ENCODE assay signal across 22 cellular contexts in genomic region chr10:108787932-108788331, GRCh38.
DNase-seq lines count a peak whose midpoint lies in the region; FAIRE-seq and TF ChIP-seq lines count a peak whose summit lies in the region.
"Had no signal": no experiment of that assay in that cellular context is flagged by ENCODE, and none has a peak within 500 bp of the region (broad histone marks: within the 10 kb centered on the region; RNA-seq: fewer than 3 reads in every experiment).

No MANE protein-coding gene starts in this region.

- DNase-seq in H54 (ENCODE audit: insufficient read length, low spot score) (no peak), SK-N-SH (no peak), fibroblast of peridontal ligament (ENCODE audit: extremely low read depth) (peak; percentile 62), smooth muscle cell (lab: John Stamatoyannopoulos, UW; ENCODE audit: unreplicated experiment) (no peak), A673 (ENCODE audit: low spot score) (no peak), cerebellar cortex (ENCODE audit: low spot score) (no peak), NAMALWA (ENCODE audit: low spot score) (no peak), GM10266 (ENCODE audit: extremely low spot score) (no peak)
- DNase-seq: activated CD4-positive, alpha-beta T cell treated with anti-CD3 and anti-CD28 coated beads for 36 hours; cerebellar nuclear complex; erythroblast; kidney; NCI-H1930; NCI-H2227 treated with DMSO at 0.1 percent for 48 hours; NCI-H748 treated with DMSO at 0.1 percent for 48 hours; sigmoid colon; SJCRH30; stimulated activated CD4-positive, alpha-beta T cell treated with anti-CD3 and anti-CD28 coated beads, Interleukin-1b, Interleukin-23, amount 100 ng/mL, for 48 hours had no signal

- peaks cover 53% of the 10 kb centered on the region for H3F3A ChIP-seq in SK-N-SH (replicated peaks; ENCODE audit: insufficient read depth)
- H3F3A ChIP-seq in smooth muscle cell (ENCODE audit: low read depth), result peaks cover 7% of the 10 kb centered on the region

- POLR2A ChIA-PET in SK-N-SH (lab: Yijun Ruan, JAX) (no interaction called here), A673 (lab: Charles Lee; ENCODE audit: low non-redundant PET) (no interaction called here)

- H3K79me2 ChIP-seq in SK-N-SH (ENCODE audit: insufficient read depth), result no peaks in the 10 kb centered on the region
- H3K79me2 ChIP-seq in smooth muscle cell (ENCODE audit: low read depth), result no peaks in the 10 kb centered on the region

- H4K20me1 ChIP-seq in SK-N-SH (ENCODE audit: insufficient read depth) (no peaks in the 10 kb centered on the region), smooth muscle cell (ENCODE audit: low read depth) (no peaks in the 10 kb centered on the region)

- BruUV-seq in A673 (replicated peaks; lab: Mats Ljungman, UMichigan), result no TSS peak

- H3K27me3 ChIP-seq in SK-N-SH (ENCODE audit: insufficient read depth) (no peaks in the 10 kb centered on the region), smooth muscle cell (ENCODE audit: low read depth) (no peaks in the 10 kb centered on the region), A673 (replicated peaks; ENCODE audit: insufficient read depth, low read depth, low read length, poor library complexity) (no peaks in the 10 kb centered on the region)
- H3K27me3 ChIP-seq: ascending aorta, sigmoid colon, SJCRH30 had no signal

- no peaks in the 10 kb centered on the region for H3K9me3 ChIP-seq in SK-N-SH
- H3K9me3 ChIP-seq in smooth muscle cell (replicated peaks; ENCODE audit: low read depth), result no peaks in the 10 kb centered on the region
- peaks cover 14% of the 10 kb centered on the region for H3K9me3 ChIP-seq in A673 (ENCODE audit: low read depth, low read length, poor library complexity, severe bottlenecking)
- H3K9me3 ChIP-seq: HAP-1, SJCRH30 had no signal

- TF ChIP-seq RAD21 in SK-N-SH (IDR thresholded peaks at IDR 0.05; ENCODE audit: low read length), result no peak

- H3K4me1 ChIP-seq in SK-N-SH (ENCODE audit: control insufficient read depth in 1 of 2, insufficient read depth in 2 of 2, low read depth in 1 of 2, low read length in 1 of 2), result peaks cover 0 to 33% of the 10 kb centered on the region in 2 experiments; a peak in 3 of 4 replicates
- no peaks in the 10 kb centered on the region for H3K4me1 ChIP-seq in smooth muscle cell (ENCODE audit: low read depth)
- H3K4me1 ChIP-seq in A673 (ENCODE audit: insufficient read depth, low read length, poor library complexity, severe bottlenecking), result no peaks in the 10 kb centered on the region
- H3K4me1 ChIP-seq: ascending aorta, HAP-1, sigmoid colon, SJCRH30 had no signal

- H3K9ac ChIP-seq in SK-N-SH, result peak overlapping the region; percentile 14; the same call in 1 of the 2 replicates
- H3K9ac ChIP-seq in smooth muscle cell (ENCODE audit: low read depth), result no peak overlapping the region
- H3K9ac ChIP-seq: KMS-11 had no signal

- TF ChIP-seq CTCF in SK-N-SH (IDR thresholded peaks at IDR 0.05) (no peak), smooth muscle cell (IDR thresholded peaks at IDR 0.05; ENCODE audit: borderline replicate concordance, insufficient read depth, poor library complexity, severe bottlenecking) (no peak), A673 (conservative IDR thresholded peaks at IDR 0.05; ENCODE audit: low read depth, low read length) (no peak), GM10266 (IDR thresholded peaks at IDR 0.05; ENCODE audit: control insufficient read depth, insufficient read depth, low read depth, missing control alignments) (no peak)

- H3K27ac ChIP-seq in SK-N-SH (ENCODE audit: low read depth in 2 of 2, low read length in 1 of 2), result peak overlapping the region in 1 of 2 experiments; percentile 88; a peak in 2 of 4 replicates
- H3K27ac ChIP-seq in smooth muscle cell (ENCODE audit: low read depth), result peak overlapping the region; percentile 73
- H3K27ac ChIP-seq in A673 (ENCODE audit: low read depth, low read length, poor library complexity, severe bottlenecking), result no peak overlapping the region
- H3K27ac ChIP-seq: ascending aorta, KMS-11, sigmoid colon, SJCRH30, thoracic aorta had no signal

- H3K36me3 ChIP-seq in SK-N-SH (replicated peaks in 1 of 2; ENCODE audit: control insufficient read depth in 1 of 2, insufficient read depth in 2 of 2, low read length in 1 of 2) (no peaks in the 10 kb centered on the region), smooth muscle cell (ENCODE audit: low read depth) (no peaks in the 10 kb centered on the region), A673 (ENCODE audit: insufficient read depth, low read length, poor library complexity, severe bottlenecking) (no peaks in the 10 kb centered on the region)
- H3K36me3 ChIP-seq: ascending aorta, HAP-1, sigmoid colon, SJCRH30, thoracic aorta had no signal

- CTCF ChIA-PET in SK-N-SH (lab: Yijun Ruan, JAX) (no interaction called here), A673 (lab: Charles Lee) (no interaction called here)

- intact Hi-C loops in A673 (cut with micrococcal nuclease; ENCODE audit: unreplicated experiment), result loop anchor here (10.0 kb wide), 2 partner anchors 243 to 407 kb away; no protein-coding TSS in a partner anchor

- H2AFZ ChIP-seq in SK-N-SH (ENCODE audit: low read depth) (0 out of 2 replicates have a peak overlapping the region, but pooled peaks have one; percentile 52), smooth muscle cell (ENCODE audit: low read depth) (no peak overlapping the region)

- WGBS in SK-N-SH (ENCODE audit: low lambda C conversion rate), result 2% methylated on average over 1 of the region's 1 CpG
- WGBS in smooth muscle cell (ENCODE audit: low lambda C conversion rate), result 27% methylated on average over 1 of the region's 1 CpG

- TF ChIP-seq POLR2A in H54 (IDR thresholded peaks at IDR 0.05; ENCODE audit: low read depth, low read length), result no peak

- FAIRE-seq in H54 (lab: Jason Lieb, UNC), result peak; percentile 30
- FAIRE-seq: kidney had no signal

- no peak overlapping the region for H3K4me2 ChIP-seq in SK-N-SH
- H3K4me2 ChIP-seq in smooth muscle cell, result no peak overlapping the region
- H3K4me2 ChIP-seq: KMS-11 had no signal

- no peaks in the 10 kb centered on the region for H3K9me2 ChIP-seq in SK-N-SH

- TF ChIP-seq EP300 in SK-N-SH (IDR thresholded peaks at IDR 0.05; ENCODE audit: borderline replicate concordance in 1 of 2, low read depth in 1 of 2, low read length in 1 of 2), result peak in 1 of 2 experiments; percentile 46; a peak in 1 of 4 replicates

- H3K4me3 ChIP-seq in SK-N-SH (ENCODE audit: low read depth in 2 of 2, low read length in 1 of 2) (no peak overlapping the region), smooth muscle cell (no peak overlapping the region), A673 (ENCODE audit: low read depth, low read length, poor library complexity, severe bottlenecking) (no peak overlapping the region)
- H3K4me3 ChIP-seq: ascending aorta, HAP-1, sigmoid colon, SJCRH30, thoracic aorta had no signal

TF ChIP-seq in SK-N-SH, 30 proteins besides CTCF, POLR2A, EP300 and RAD21 (continues in another document):
- TF ChIP-seq RXRA (IDR thresholded peaks at IDR 0.05; ENCODE audit: borderline replicate concordance, low read depth) (no peak), CHD2 (IDR thresholded peaks at IDR 0.05; ENCODE audit: low read length, partially characterized antibody) (no peak), TAF1 (IDR thresholded peaks at IDR 0.05; ENCODE audit: borderline replicate concordance, low read depth, low read length) (no peak), FOSL2 (IDR thresholded peaks at IDR 0.05; ENCODE audit: borderline replicate concordance, low read depth) (peak; percentile 79), MEF2A (IDR thresholded peaks at IDR 0.05; ENCODE audit: borderline replicate concordance, low read depth) (0 out of 2 replicates have a peak, but pooled peaks have one; percentile 19), ELF1 (IDR thresholded peaks at IDR 0.05) (no peak), GATA2 (CRISPR knock-in tag; IDR thresholded peaks at IDR 0.05) (no peak), FOXJ3 (CRISPR knock-in tag; IDR thresholded peaks at IDR 0.05) (no peak), NFIC (IDR thresholded peaks at IDR 0.05; ENCODE audit: borderline replicate concordance) (peak; percentile 39; the same call in 1 of the 2 replicates), PBX3 (IDR thresholded peaks at IDR 0.05) (peak; percentile 78), USF2 (IDR thresholded peaks at IDR 0.05; ENCODE audit: borderline replicate concordance, low read depth, low read length) (no peak), TCF12 (IDR thresholded peaks at IDR 0.05) (peak; percentile 58; the same call in 1 of the 2 replicates)
- TF ChIP-seq, protein P1, sequence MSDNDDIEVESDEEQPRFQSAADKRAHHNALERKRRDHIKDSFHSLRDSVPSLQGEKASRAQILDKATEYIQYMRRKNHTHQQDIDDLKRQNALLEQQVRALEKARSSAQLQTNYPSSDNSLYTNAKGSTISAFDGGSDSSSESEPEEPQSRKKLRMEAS (IDR thresholded peaks at IDR 0.05; ENCODE audit: low read depth), result 0 out of 2 replicates have a peak, but pooled peaks have one; percentile 30
